In genomic region chr2:144438722-144439508, GRCh38 we compare ENCODE assay signal across 15 cellular contexts.
A peak's percentile ranks its signal among the peaks of the same experiment; 100 is the strongest.
DNase-seq lines count a peak whose midpoint lies in the region; ATAC-seq and TF ChIP-seq lines count a peak whose summit lies in the region.
"Had no signal": no experiment of that assay in that cellular context is flagged by ENCODE, and none has a peak within 500 bp of the region (broad histone marks: within the 10 kb centered on the region; RNA-seq: fewer than 3 reads in every experiment).

No MANE protein-coding gene starts in this region.

- H3K9me3 ChIP-seq in left ventricle myocardium inferior (replicated peaks), result no peaks in the 10 kb centered on the region

- peaks cover 7 to 91% of the 10 kb centered on the region in 2 donors for H3K4me1 Mint-ChIP-seq in immature natural killer cell
- H3K4me1 Mint-ChIP-seq in activated T-cell treated with anti-CD3 and anti-CD28 coated beads, Interleukin-2, amount 50 U/mL, for 24 hours (ENCODE audit: low read depth), result peaks cover 3% of the 10 kb centered on the region

- H3K36me3 ChIP-seq in left ventricle myocardium inferior, result peaks cover 6% of the 10 kb centered on the region

- peaks cover 5 to 22% (median 7%) of the 10 kb centered on the region in 3 donors for H3K27me3 Mint-ChIP-seq in immature natural killer cell (ENCODE audit: low read depth in 3 of 3)
- H3K27me3 Mint-ChIP-seq in activated T-cell treated with anti-CD3 and anti-CD28 coated beads, Interleukin-2, amount 50 U/mL, for 24 hours, result no peaks in the 10 kb centered on the region

- peak overlapping the region; percentile 20 for H3K27ac ChIP-seq in left ventricle myocardium inferior (replicated peaks)
- H3K27ac ChIP-seq in temporal lobe (ENCODE audit: low read depth, low read length), result peak overlapping the region; percentile 81
- H3K27ac ChIP-seq: foreskin keratinocyte had no signal

- H3K36me3 Mint-ChIP-seq in immature natural killer cell, result peaks cover 6 to 20% (median 8%) of the 10 kb centered on the region in 3 donors
- peaks cover 2% of the 10 kb centered on the region for H3K36me3 Mint-ChIP-seq in activated T-cell treated with anti-CD3 and anti-CD28 coated beads, Interleukin-2, amount 50 U/mL, for 24 hours (ENCODE audit: low read depth)

- peak overlapping the region in 4 of 5 donors; percentile 36 to 58 (median 52) for H3K4me3 Mint-ChIP-seq in immature natural killer cell
- no peak overlapping the region for H3K4me3 Mint-ChIP-seq in activated T-cell treated with anti-CD3 and anti-CD28 coated beads, Interleukin-2, amount 50 U/mL, for 24 hours

- no peak for DNase-seq in left ventricle myocardium inferior
- no peak for DNase-seq in cardiac septum (ENCODE audit: low spot score)
- DNase-seq in NCI-H774 (lab: John Stamatoyannopoulos, UW), result peak; percentile 26
- no peak for DNase-seq in immature natural killer cell
- DNase-seq in activated T-cell treated with anti-CD3 and anti-CD28 coated beads, Interleukin-2, amount 50 U/mL, for 24 hours, result no peak
- DNase-seq in NCI-H187 (lab: John Stamatoyannopoulos, UW), result no peak
- DNase-seq: dermis blood vessel endothelial cell, DND-41, foreskin keratinocyte, H7, NCI-H1436 treated with DMSO at 0.1 percent for 48 hours had no signal

- ATAC-seq in GM18517 (IDR thresholded peaks at IDR 0.05; ENCODE audit: unreplicated experiment), result no peak
- ATAC-seq: foreskin keratinocyte, GM12878, HepG2 had no signal

- H3K27me3 ChIP-seq in left ventricle myocardium inferior (ENCODE audit: low read depth), result no peaks in the 10 kb centered on the region

- H3K4me3 ChIP-seq in left ventricle myocardium inferior, result no peak overlapping the region
- H3K4me3 ChIP-seq: GM12878 had no signal

- H3K27ac Mint-ChIP-seq in immature natural killer cell, result peak overlapping the region; percentile 83 to 93 (median 88)
- no peak overlapping the region for H3K27ac Mint-ChIP-seq in activated T-cell treated with anti-CD3 and anti-CD28 coated beads, Interleukin-2, amount 50 U/mL, for 24 hours

- intact Hi-C loops in left ventricle myocardium inferior (cut with micrococcal nuclease), result no loop called here
- intact Hi-C loops in cardiac septum (cut with DNase I), result no loop called here

- H3K4me1 ChIP-seq in left ventricle myocardium inferior, result peaks cover 74% of the 10 kb centered on the region
- H3K4me1 ChIP-seq: foreskin keratinocyte had no signal

- no peaks in the 10 kb centered on the region for H3K9me3 Mint-ChIP-seq in immature natural killer cell
- no peaks in the 10 kb centered on the region for H3K9me3 Mint-ChIP-seq in activated T-cell treated with anti-CD3 and anti-CD28 coated beads, Interleukin-2, amount 50 U/mL, for 24 hours

- TF ChIP-seq CTCF in left ventricle myocardium inferior (IDR thresholded peaks at IDR 0.05; ENCODE audit: borderline replicate concordance), result no peak
